8 cellular contexts compared by ENCODE assay signal in genomic region chr2:231557571-231558217, GRCh38. TPM values are rescaled to one million over a fixed set of nuclear protein-coding genes. Genes with fewer than 3 reads are reported as not detected.
A peak's percentile ranks its signal among the peaks of the same experiment; 100 is the strongest.
DNase-seq lines count a peak whose midpoint lies in the region; ATAC-seq, FAIRE-seq and TF ChIP-seq lines count a peak whose summit lies in the region.

No MANE protein-coding gene starts in this region.

- in situ Hi-C loops in GM13976 (cut with MboI; ENCODE audit: low sequenced_read_pairs, unreplicated experiment), result loop anchor here (5.0 kb wide), 1 partner anchor 35 kb away; no protein-coding TSS in a partner anchor

- CTCF ChIA-PET in A549 (lab: Yijun Ruan, JAX), result interaction anchor here (0.7 to 3.3 kb wide), 22 partner anchors 10 to 82 kb away, joined by 3 to 14 read pairs (median 6); partner anchors contain the start of gene NMUR1

- POLR2A ChIA-PET in A549 (lab: Yijun Ruan, JAX), result interaction anchor here (0.7 kb wide), 1 partner anchor 39 kb away, joined by 3 read pairs; no protein-coding TSS in a partner anchor

- TF ChIP-seq RAD21 in A549 (conservative IDR thresholded peaks at IDR 0.05 in 1 of 2, IDR thresholded peaks at IDR 0.05 in 1 of 2) (peak; percentile 78 to 87), liver (IDR thresholded peaks at IDR 0.05) (peak; percentile 91 to 94)

- TF ChIP-seq EP300 in A549 (IDR thresholded peaks at IDR 0.05), result no peak

- peaks cover 12% of the 10 kb centered on the region for H3K9me3 ChIP-seq in A549
- no peaks in the 10 kb centered on the region for H3K9me3 ChIP-seq in liver (ENCODE audit: control insufficient read depth in 4 of 4, low read length in 3 of 4)

- H3K4me3 ChIP-seq in A549 (no peak overlapping the region), liver (ENCODE audit: low read depth in 1 of 3, low read length in 3 of 3) (no peak overlapping the region)

- no peak overlapping the region for H3K4me2 ChIP-seq in A549

- H3K4me1 ChIP-seq in A549, result no peaks in the 10 kb centered on the region
- peaks cover 0 to 6% (median 0%) of the 10 kb centered on the region in 4 donors for H3K4me1 ChIP-seq in liver (ENCODE audit: control insufficient read depth in 4 of 4, insufficient read depth in 4 of 4, low read length in 3 of 4)

- TF ChIP-seq POLR2A in A549 (IDR thresholded peaks at IDR 0.05; ENCODE audit: low read length), result no peak

- WGBS in A549 (ENCODE audit: missing lambda C conversion rate), result 53% methylated on average over 10 of the region's 11 CpGs
- 41% methylated on average over 11 of the region's 11 CpGs for WGBS in liver

- ATAC-seq in A549 (peak; percentile 86 to 92), HG03097 (IDR thresholded peaks at IDR 0.05; ENCODE audit: low FRiP score, unreplicated experiment) (peak; percentile 49)

- TF ChIP-seq CTCF in A549 (IDR thresholded peaks at IDR 0.05) (peak; percentile 76), GM13976 (IDR thresholded peaks at IDR 0.05; ENCODE audit: borderline replicate concordance, control extremely low read depth, extremely low read depth, insufficient read depth, missing control alignments) (peak; percentile 62), liver (IDR thresholded peaks at IDR 0.05; ENCODE audit: low read depth, low read length, missing input control) (peak; percentile 72)

- no peak overlapping the region for H3K9ac ChIP-seq in liver (ENCODE audit: low read depth in 1 of 2, low read length in 2 of 2)

- DNase-seq in A549 (ENCODE audit: low read depth in 1 of 2, low spot score in 1 of 2) (peak; percentile 72 to 83), GM13976 (ENCODE audit: low spot score) (peak; percentile 90), NCI-H460 (ENCODE audit: extremely low read depth, low read depth) (peak; percentile 67), dermis blood vessel endothelial cell (peak; percentile 90)
- peak; percentile 58 to 59 for DNase-seq in activated CD4-positive, alpha-beta T cell treated with anti-CD3 and anti-CD28 coated beads for 4 hours
- peak; percentile 20 for DNase-seq in stimulated activated CD8-positive, alpha-beta memory T cell treated with anti-CD3 and anti-CD28 coated beads, Interleukin-12 subunit alpha, Interleukin-12 subunit beta, amount 100 ng/mL, for 4 hours (ENCODE audit: low read depth)

- no peaks in the 10 kb centered on the region for H3K36me3 ChIP-seq in liver (ENCODE audit: control insufficient read depth in 4 of 4, insufficient read depth in 3 of 4, low read depth in 1 of 4, low read length in 3 of 4)

- H3K27me3 ChIP-seq in liver (ENCODE audit: control insufficient read depth in 4 of 4, insufficient read depth in 4 of 4, low read length in 3 of 4), result no peaks in the 10 kb centered on the region

- FAIRE-seq in A549 (lab: Jason Lieb, UNC), result no peak

- H3K27ac ChIP-seq in A549 (no peak overlapping the region), liver (ENCODE audit: low read depth in 1 of 2, low read length in 2 of 2) (peak overlapping the region in 1 of 2 donors; percentile 29)

TF ChIP-seq in A549, 52 proteins besides CTCF, POLR2A, EP300 and RAD21:
- no peak for TF ChIP-seq JUN (IDR thresholded peaks at IDR 0.05)
- peak; percentile 79 for TF ChIP-seq MAFK (IDR thresholded peaks at IDR 0.05; ENCODE audit: partially characterized antibody)
- no peak for TF ChIP-seq ZFP36 (IDR thresholded peaks at IDR 0.05; ENCODE audit: borderline replicate concordance, partially characterized antibody)
- TF ChIP-seq CEBPB (IDR thresholded peaks at IDR 0.05), result peak in 1 of 2 experiments; percentile 28; a peak in 1 of 4 replicates
- TF ChIP-seq SMC3 (IDR thresholded peaks at IDR 0.05), result peak; percentile 57

TF ChIP-seq in liver, 16 proteins besides CTCF, POLR2A, EP300 and RAD21:
- no peak for TF ChIP-seq FOXA2 (IDR thresholded peaks at IDR 0.05)
- TF ChIP-seq RXRA (IDR thresholded peaks at IDR 0.05), result no peak
- TF ChIP-seq FOXA1 (IDR thresholded peaks at IDR 0.05), result no peak
- TF ChIP-seq, protein P1, sequence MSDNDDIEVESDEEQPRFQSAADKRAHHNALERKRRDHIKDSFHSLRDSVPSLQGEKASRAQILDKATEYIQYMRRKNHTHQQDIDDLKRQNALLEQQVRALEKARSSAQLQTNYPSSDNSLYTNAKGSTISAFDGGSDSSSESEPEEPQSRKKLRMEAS (IDR thresholded peaks at IDR 0.05), result no peak
- TF ChIP-seq GABPA (IDR thresholded peaks at IDR 0.05 in 1 of 2, conservative IDR thresholded peaks at IDR 0.05 in 1 of 2), result no peak
- TF ChIP-seq EGR1 (IDR thresholded peaks at IDR 0.05; ENCODE audit: low read depth in 2 of 2), result no peak
- TF ChIP-seq, protein P2, sequence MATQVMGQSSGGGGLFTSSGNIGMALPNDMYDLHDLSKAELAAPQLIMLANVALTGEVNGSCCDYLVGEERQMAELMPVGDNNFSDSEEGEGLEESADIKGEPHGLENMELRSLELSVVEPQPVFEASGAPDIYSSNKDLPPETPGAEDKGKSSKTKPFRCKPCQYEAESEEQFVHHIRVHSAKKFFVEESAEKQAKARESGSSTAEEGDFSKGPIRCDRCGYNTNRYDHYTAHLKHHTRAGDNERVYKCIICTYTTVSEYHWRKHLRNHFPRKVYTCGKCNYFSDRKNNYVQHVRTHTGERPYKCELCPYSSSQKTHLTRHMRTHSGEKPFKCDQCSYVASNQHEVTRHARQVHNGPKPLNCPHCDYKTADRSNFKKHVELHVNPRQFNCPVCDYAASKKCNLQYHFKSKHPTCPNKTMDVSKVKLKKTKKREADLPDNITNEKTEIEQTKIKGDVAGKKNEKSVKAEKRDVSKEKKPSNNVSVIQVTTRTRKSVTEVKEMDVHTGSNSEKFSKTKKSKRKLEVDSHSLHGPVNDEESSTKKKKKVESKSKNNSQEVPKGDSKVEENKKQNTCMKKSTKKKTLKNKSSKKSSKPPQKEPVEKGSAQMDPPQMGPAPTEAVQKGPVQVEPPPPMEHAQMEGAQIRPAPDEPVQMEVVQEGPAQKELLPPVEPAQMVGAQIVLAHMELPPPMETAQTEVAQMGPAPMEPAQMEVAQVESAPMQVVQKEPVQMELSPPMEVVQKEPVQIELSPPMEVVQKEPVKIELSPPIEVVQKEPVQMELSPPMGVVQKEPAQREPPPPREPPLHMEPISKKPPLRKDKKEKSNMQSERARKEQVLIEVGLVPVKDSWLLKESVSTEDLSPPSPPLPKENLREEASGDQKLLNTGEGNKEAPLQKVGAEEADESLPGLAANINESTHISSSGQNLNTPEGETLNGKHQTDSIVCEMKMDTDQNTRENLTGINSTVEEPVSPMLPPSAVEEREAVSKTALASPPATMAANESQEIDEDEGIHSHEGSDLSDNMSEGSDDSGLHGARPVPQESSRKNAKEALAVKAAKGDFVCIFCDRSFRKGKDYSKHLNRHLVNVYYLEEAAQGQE (IDR thresholded peaks at IDR 0.05), result no peak
- no peak for TF ChIP-seq YY1 (IDR thresholded peaks at IDR 0.05)
- TF ChIP-seq SP1 (IDR thresholded peaks at IDR 0.05), result no peak
- no peak for TF ChIP-seq JUND (IDR thresholded peaks at IDR 0.05)
- TF ChIP-seq HNF4G (IDR thresholded peaks at IDR 0.05), result no peak

RNA-seq across cellular contexts. Expression of gene NMUR1, which starts 27.4 kb away (rescaled TPM):
- polyA plus RNA-seq in A549 (2011; rRNA removed), result 0.05 TPM in 1 of 2 replicates, not detected in the other
- 0.03 TPM in 2 replicates for polyA plus RNA-seq in A549 (2012; cell fraction: cytosol; rRNA removed)
- 0.05 and 0.10 TPM in 2 replicates for polyA plus RNA-seq in A549 (2012; cell fraction: nucleus; rRNA removed)
- not detected in 3 replicates for polyA plus RNA-seq in A549 (2017; fragmentation: RNase III; extraction: RNeasy Plus Mini Kit Qiagen cat#74134 plus additional on column Dnase treatment)
- not detected in 2 replicates for polyA minus RNA-seq in A549 (2011; rRNA and poly(A)+ RNA removed)
- total RNA-seq in NCI-H460 (2014; rRNA removed; shearing (Covaris generic)), result not detected in 2 replicates
- polyA plus RNA-seq in NCI-H460 (2014; cell fraction: nucleus; rRNA removed), result 0.07 and 0.30 TPM in 2 replicates
- under 0.01 and 0.05 TPM in 2 replicates for total RNA-seq in dermis blood vessel endothelial cell
- total RNA-seq in liver, result under 1 TPM; 0.23 to 0.84 TPM
- under 1 TPM; 0.36 to 0.67 TPM for polyA plus RNA-seq in liver

RNA-seq across cellular contexts. Expression of gene TEX44, which starts 35.0 kb away (rescaled TPM):
- not detected in 2 replicates for polyA plus RNA-seq in A549 (2011; rRNA removed)
- polyA plus RNA-seq in A549 (2012; cell fraction: cytosol; rRNA removed), result not detected in 2 replicates
- polyA plus RNA-seq in A549 (2012; cell fraction: nucleus; rRNA removed), result not detected in 2 replicates
- polyA plus RNA-seq in A549 (2017; fragmentation: RNase III; extraction: RNeasy Plus Mini Kit Qiagen cat#74134 plus additional on column Dnase treatment), result not detected in 3 replicates
- not detected in 2 replicates for polyA minus RNA-seq in A549 (2011; rRNA and poly(A)+ RNA removed)
- total RNA-seq in NCI-H460 (2014; rRNA removed; shearing (Covaris generic)), result not detected in 2 replicates
- not detected in 2 replicates for polyA plus RNA-seq in NCI-H460 (2014; cell fraction: nucleus; rRNA removed)
- total RNA-seq in dermis blood vessel endothelial cell, result not detected in 2 replicates
- total RNA-seq in liver, result not detected
- not detected for polyA plus RNA-seq in liver

Comparison
In these comparisons a context has a peak if more than half of its experiments do, and no peak if none do; other contexts are left out.
1. DNase-seq: peak in every context shown above with its lines; median percentile 90 in GM13976; 90 in dermis blood vessel endothelial cell; 78 in A549; 67 in NCI-H460; 58 in activated CD4-positive, alpha-beta T cell treated with anti-CD3 and anti-CD28 coated beads for 4 hours; 20 in stimulated activated CD8-positive, alpha-beta memory T cell treated with anti-CD3 and anti-CD28 coated beads, Interleukin-12 subunit alpha, Interleukin-12 subunit beta, amount 100 ng/mL, for 4 hours.